In the genomic region with DNA sequence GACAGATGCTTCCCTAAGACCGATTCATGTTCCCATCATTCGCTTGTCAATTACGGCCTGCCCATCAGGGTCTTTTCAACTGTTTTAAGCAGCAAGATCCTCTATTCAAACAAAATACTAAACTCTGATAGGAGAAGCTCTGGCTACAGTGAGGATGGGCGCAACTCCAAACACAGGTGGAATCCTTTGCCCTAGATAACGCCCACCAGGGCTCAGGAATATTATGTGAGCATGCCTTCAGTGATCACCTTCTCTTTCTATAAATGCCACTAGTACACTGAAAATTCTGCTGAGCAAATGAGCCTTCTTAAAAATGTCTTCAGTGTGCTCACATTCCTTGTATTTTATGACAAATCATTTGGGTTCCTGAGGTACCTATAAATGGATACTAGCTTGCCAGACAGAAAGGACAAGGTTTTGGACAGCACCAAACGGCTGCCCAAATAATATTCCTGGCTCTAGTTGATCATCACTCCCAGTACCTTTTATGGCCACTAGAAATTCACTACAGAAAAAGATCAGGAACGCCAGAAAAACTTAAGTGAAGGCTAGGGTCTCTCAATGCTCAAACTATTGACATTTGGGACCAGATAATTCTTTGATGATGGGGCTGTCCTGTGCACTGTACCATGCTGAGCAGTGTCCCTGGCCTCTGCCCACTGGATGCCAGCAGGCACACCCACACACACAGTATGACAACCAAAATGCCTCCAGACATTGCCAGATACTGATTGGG, we compare ENCODE assay signal across 1 cellular context.
A peak's percentile ranks its signal among the peaks of the same experiment; 100 is the strongest.
TF ChIP-seq lines count a peak whose summit lies in the region.

No MANE protein-coding gene starts in this region.

TF ChIP-seq in K562, 482 proteins besides CTCF, POLR2A, EP300 and RAD21 (continued from another document):
- TF ChIP-seq, protein P1, sequence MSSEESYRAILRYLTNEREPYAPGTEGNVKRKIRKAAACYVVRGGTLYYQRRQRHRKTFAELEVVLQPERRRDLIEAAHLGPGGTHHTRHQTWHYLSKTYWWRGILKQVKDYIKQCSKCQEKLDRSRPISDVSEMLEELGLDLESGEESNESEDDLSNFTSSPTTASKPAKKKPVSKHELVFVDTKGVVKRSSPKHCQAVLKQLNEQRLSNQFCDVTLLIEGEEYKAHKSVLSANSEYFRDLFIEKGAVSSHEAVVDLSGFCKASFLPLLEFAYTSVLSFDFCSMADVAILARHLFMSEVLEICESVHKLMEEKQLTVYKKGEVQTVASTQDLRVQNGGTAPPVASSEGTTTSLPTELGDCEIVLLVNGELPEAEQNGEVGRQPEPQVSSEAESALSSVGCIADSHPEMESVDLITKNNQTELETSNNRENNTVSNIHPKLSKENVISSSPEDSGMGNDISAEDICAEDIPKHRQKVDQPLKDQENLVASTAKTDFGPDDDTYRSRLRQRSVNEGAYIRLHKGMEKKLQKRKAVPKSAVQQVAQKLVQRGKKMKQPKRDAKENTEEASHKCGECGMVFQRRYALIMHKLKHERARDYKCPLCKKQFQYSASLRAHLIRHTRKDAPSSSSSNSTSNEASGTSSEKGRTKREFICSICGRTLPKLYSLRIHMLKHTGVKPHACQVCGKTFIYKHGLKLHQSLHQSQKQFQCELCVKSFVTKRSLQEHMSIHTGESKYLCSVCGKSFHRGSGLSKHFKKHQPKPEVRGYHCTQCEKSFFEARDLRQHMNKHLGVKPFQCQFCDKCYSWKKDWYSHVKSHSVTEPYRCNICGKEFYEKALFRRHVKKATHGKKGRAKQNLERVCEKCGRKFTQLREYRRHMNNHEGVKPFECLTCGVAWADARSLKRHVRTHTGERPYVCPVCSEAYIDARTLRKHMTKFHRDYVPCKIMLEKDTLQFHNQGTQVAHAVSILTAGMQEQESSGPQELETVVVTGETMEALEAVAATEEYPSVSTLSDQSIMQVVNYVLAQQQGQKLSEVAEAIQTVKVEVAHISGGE (CRISPR knock-in tag; IDR thresholded peaks at IDR 0.05) = peak in 1 of 3 experiments; percentile 86; a peak in 2 of 6 replicates
- TF ChIP-seq POLR2AphosphoS5 (IDR thresholded peaks at IDR 0.05; ENCODE audit: control insufficient read depth, insufficient read depth, low read depth, low read length) (no peak), OTX1 (CRISPR knock-in tag; IDR thresholded peaks at IDR 0.05) (no peak), MBD2 (IDR thresholded peaks at IDR 0.05; ENCODE audit: borderline replicate concordance, low read depth) (no peak), MAZ (CRISPR knock-in tag; conservative IDR thresholded peaks at IDR 0.05 in 1 of 2, IDR thresholded peaks at IDR 0.05 in 1 of 2) (no peak), BRF1 (IDR thresholded peaks at IDR 0.05; ENCODE audit: borderline replicate concordance, extremely low read depth, insufficient read length) (no peak), CTBP1 (IDR thresholded peaks at IDR 0.05; ENCODE audit: borderline replicate concordance) (no peak), SAP30 (IDR thresholded peaks at IDR 0.05; ENCODE audit: borderline replicate concordance, insufficient read depth, low read depth, low read length, poor library complexity, severe bottlenecking) (no peak), PCBP1 (IDR thresholded peaks at IDR 0.05; ENCODE audit: low read depth, low read length, poor library complexity, severe bottlenecking) (no peak), ZBTB1 (CRISPR knock-in tag; IDR thresholded peaks at IDR 0.05; ENCODE audit: borderline replicate concordance, low read depth) (no peak)
- TF ChIP-seq, protein P2, sequence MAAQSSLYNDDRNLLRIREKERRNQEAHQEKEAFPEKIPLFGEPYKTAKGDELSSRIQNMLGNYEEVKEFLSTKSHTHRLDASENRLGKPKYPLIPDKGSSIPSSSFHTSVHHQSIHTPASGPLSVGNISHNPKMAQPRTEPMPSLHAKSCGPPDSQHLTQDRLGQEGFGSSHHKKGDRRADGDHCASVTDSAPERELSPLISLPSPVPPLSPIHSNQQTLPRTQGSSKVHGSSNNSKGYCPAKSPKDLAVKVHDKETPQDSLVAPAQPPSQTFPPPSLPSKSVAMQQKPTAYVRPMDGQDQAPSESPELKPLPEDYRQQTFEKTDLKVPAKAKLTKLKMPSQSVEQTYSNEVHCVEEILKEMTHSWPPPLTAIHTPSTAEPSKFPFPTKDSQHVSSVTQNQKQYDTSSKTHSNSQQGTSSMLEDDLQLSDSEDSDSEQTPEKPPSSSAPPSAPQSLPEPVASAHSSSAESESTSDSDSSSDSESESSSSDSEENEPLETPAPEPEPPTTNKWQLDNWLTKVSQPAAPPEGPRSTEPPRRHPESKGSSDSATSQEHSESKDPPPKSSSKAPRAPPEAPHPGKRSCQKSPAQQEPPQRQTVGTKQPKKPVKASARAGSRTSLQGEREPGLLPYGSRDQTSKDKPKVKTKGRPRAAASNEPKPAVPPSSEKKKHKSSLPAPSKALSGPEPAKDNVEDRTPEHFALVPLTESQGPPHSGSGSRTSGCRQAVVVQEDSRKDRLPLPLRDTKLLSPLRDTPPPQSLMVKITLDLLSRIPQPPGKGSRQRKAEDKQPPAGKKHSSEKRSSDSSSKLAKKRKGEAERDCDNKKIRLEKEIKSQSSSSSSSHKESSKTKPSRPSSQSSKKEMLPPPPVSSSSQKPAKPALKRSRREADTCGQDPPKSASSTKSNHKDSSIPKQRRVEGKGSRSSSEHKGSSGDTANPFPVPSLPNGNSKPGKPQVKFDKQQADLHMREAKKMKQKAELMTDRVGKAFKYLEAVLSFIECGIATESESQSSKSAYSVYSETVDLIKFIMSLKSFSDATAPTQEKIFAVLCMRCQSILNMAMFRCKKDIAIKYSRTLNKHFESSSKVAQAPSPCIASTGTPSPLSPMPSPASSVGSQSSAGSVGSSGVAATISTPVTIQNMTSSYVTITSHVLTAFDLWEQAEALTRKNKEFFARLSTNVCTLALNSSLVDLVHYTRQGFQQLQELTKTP (IDR thresholded peaks at IDR 0.05; ENCODE audit: low read depth in 1 of 2, partially characterized antibody in 2 of 2) = no peak
- TF ChIP-seq, protein P3, sequence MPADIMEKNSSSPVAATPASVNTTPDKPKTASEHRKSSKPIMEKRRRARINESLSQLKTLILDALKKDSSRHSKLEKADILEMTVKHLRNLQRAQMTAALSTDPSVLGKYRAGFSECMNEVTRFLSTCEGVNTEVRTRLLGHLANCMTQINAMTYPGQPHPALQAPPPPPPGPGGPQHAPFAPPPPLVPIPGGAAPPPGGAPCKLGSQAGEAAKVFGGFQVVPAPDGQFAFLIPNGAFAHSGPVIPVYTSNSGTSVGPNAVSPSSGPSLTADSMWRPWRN (IDR thresholded peaks at IDR 0.05; ENCODE audit: low read depth) = no peak
- TF ChIP-seq, protein P4, sequence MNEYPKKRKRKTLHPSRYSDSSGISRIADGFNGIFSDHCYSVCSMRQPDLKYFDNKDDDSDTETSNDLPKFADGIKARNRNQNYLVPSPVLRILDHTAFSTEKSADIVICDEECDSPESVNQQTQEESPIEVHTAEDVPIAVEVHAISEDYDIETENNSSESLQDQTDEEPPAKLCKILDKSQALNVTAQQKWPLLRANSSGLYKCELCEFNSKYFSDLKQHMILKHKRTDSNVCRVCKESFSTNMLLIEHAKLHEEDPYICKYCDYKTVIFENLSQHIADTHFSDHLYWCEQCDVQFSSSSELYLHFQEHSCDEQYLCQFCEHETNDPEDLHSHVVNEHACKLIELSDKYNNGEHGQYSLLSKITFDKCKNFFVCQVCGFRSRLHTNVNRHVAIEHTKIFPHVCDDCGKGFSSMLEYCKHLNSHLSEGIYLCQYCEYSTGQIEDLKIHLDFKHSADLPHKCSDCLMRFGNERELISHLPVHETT (CRISPR knock-in tag; conservative IDR thresholded peaks at IDR 0.05 in 1 of 2, IDR thresholded peaks at IDR 0.05 in 1 of 2) = no peak
